In genomic region chr10:82680688-82681087, GRCh38 we compare ENCODE assay signal across 27 cellular contexts.
A peak's percentile ranks its signal among the peaks of the same experiment; 100 is the strongest.
DNase-seq lines count a peak whose midpoint lies in the region; ATAC-seq and TF ChIP-seq lines count a peak whose summit lies in the region.
"Had no signal": no experiment of that assay in that cellular context is flagged by ENCODE, and none has a peak within 500 bp of the region (broad histone marks: within the 10 kb centered on the region; RNA-seq: fewer than 3 reads in every experiment).

No MANE protein-coding gene starts in this region.

- no peak overlapping the region for H3K9ac ChIP-seq in BLaER1

- no peaks in the 10 kb centered on the region for H4K20me1 ChIP-seq in BLaER1

- H3K4me3 Mint-ChIP-seq in MCF 10A (ENCODE audit: unreplicated experiment) = no peak overlapping the region
- H3K4me3 Mint-ChIP-seq: CD8-positive, alpha-beta T cell; HFFc6 had no signal

- H3K27me3 ChIP-seq in BLaER1 (no peaks in the 10 kb centered on the region), adrenal gland (no peaks in the 10 kb centered on the region), testis (no peaks in the 10 kb centered on the region), heart right ventricle (no peaks in the 10 kb centered on the region)

- H3K9me3 ChIP-seq in BLaER1 (peaks cover 19% of the 10 kb centered on the region), adrenal gland (replicated peaks in 1 of 3) (no peaks in the 10 kb centered on the region), testis (no peaks in the 10 kb centered on the region), heart right ventricle (peaks cover 0 to 17% (median 0%) of the 10 kb centered on the region in 11 donors)
- H3K9me3 ChIP-seq: Caco-2, HAP-1 had no signal

- no peak for ATAC-seq in heart right ventricle
- ATAC-seq: CD8-positive, alpha-beta T cell; Panc1 had no signal

- peak overlapping the region; percentile 58; the same call in 1 of the 2 replicates for H3K4me2 ChIP-seq in BLaER1

- H3K4me1 ChIP-seq in BLaER1 (peaks cover 51% of the 10 kb centered on the region), adrenal gland (replicated peaks in 1 of 2) (peaks cover 5 to 8% of the 10 kb centered on the region in 2 donors), testis (no peaks in the 10 kb centered on the region), heart right ventricle (no peaks in the 10 kb centered on the region)
- H3K4me1 ChIP-seq: HAP-1 had no signal

- no peak for TF ChIP-seq POLR2A in adrenal gland (IDR thresholded peaks at IDR 0.05)
- no peak for TF ChIP-seq POLR2A in testis (IDR thresholded peaks at IDR 0.05)

- 0 out of 2 replicates have a peak, but pooled peaks cover 4% of the 10 kb centered on the region for H3K36me3 ChIP-seq in BLaER1
- H3K36me3 ChIP-seq in adrenal gland (replicated peaks in 1 of 2) = no peaks in the 10 kb centered on the region
- H3K36me3 ChIP-seq in testis (ENCODE audit: low read depth, missing control alignments) = no peaks in the 10 kb centered on the region
- H3K36me3 ChIP-seq in heart right ventricle = no peaks in the 10 kb centered on the region
- H3K36me3 ChIP-seq: HAP-1 had no signal

- H3K9me3 Mint-ChIP-seq in MCF 10A (ENCODE audit: unreplicated experiment) = no peaks in the 10 kb centered on the region

- no TSS peak for BruUV-seq in MCF 10A (replicated peaks; lab: Mats Ljungman, UMichigan)

- peaks cover 6% of the 10 kb centered on the region for H3K36me3 Mint-ChIP-seq in MCF 10A (ENCODE audit: insufficient read depth, unreplicated experiment)
- H3K36me3 Mint-ChIP-seq: CD8-positive, alpha-beta T cell had no signal

- peak overlapping the region; percentile 76 for H3K27ac ChIP-seq in BLaER1
- no peak overlapping the region for H3K27ac ChIP-seq in adrenal gland
- H3K27ac ChIP-seq in testis = no peak overlapping the region
- H3K27ac ChIP-seq in heart right ventricle = no peak overlapping the region
- H3K27ac ChIP-seq: C4-2B, RWPE1 had no signal

- H3K4me1 Mint-ChIP-seq in MCF 10A (ENCODE audit: insufficient read depth, unreplicated experiment) = no peaks in the 10 kb centered on the region

- H3K4me3 ChIP-seq in BLaER1 (peak overlapping the region; percentile 50; the same call in 1 of the 2 replicates), adrenal gland (no peak overlapping the region), testis (no peak overlapping the region), heart right ventricle (no peak overlapping the region)
- H3K4me3 ChIP-seq: HAP-1 had no signal

- no peaks in the 10 kb centered on the region for H3K27me3 Mint-ChIP-seq in MCF 10A (ENCODE audit: insufficient read depth, unreplicated experiment)

- CTCF ChIA-PET in MCF 10A (lab: Yijun Ruan, JAX) = no interaction called here

- TF ChIP-seq CTCF in adrenal gland (IDR thresholded peaks at IDR 0.05) (no peak), testis (IDR thresholded peaks at IDR 0.05) (no peak), heart right ventricle (IDR thresholded peaks at IDR 0.05) (no peak), MCF 10A (IDR thresholded peaks at IDR 0.05; ENCODE audit: unreplicated experiment) (no peak)

- peak; percentile 39 to 70 (median 62) for DNase-seq in adrenal gland
- peak; percentile 10 for DNase-seq in globus pallidus (ENCODE audit: low spot score)
- peak; percentile 34 for DNase-seq in testis
- DNase-seq in heart right ventricle = no peak
- DNase-seq in NCI-H1092 (lab: John Stamatoyannopoulos, UW) = no peak
- no peak for DNase-seq in MCF 10A (ENCODE audit: unreplicated experiment)
- DNase-seq: 8988T; Caco-2; CD8-positive, alpha-beta T cell; DMS79; EL; GF-D8; GOT3; HFFc6; KBM-7; MM.1S; NCI-H1417; NCI-H1694; NCI-H2081; NCI-H2227 treated with DMSO at 0.1 percent for 48 hours; NCI-H526 treated with DMSO at 0.1 percent for 48 hours; SHP77 had no signal

- intact Hi-C loops in adrenal gland (cut with DNase I) = no loop called here
- intact Hi-C loops in testis (cut with DNase I; ENCODE audit: low total_unique reads) = no loop called here
- intact Hi-C loops in heart right ventricle (cut with DNase I) = no loop called here
- intact Hi-C loops in MCF 10A (cut with micrococcal nuclease) = no loop called here

- H3K27ac Mint-ChIP-seq in MCF 10A (ENCODE audit: low read depth, unreplicated experiment) = no peak overlapping the region
- H3K27ac Mint-ChIP-seq: CD8-positive, alpha-beta T cell; HFFc6 had no signal

- POLR2A ChIA-PET in MCF 10A (lab: Yijun Ruan, JAX) = no interaction called here

Comparison
In these comparisons a context has a peak if more than half of its experiments do, and no peak if none do; other contexts are left out.
1. DNase-seq: peak in adrenal gland (7 of 7), globus pallidus (single experiment) and testis (single experiment); none in heart right ventricle (0 of 2), NCI-H1092 (single experiment) and MCF 10A (single experiment).